In the genomic region with DNA sequence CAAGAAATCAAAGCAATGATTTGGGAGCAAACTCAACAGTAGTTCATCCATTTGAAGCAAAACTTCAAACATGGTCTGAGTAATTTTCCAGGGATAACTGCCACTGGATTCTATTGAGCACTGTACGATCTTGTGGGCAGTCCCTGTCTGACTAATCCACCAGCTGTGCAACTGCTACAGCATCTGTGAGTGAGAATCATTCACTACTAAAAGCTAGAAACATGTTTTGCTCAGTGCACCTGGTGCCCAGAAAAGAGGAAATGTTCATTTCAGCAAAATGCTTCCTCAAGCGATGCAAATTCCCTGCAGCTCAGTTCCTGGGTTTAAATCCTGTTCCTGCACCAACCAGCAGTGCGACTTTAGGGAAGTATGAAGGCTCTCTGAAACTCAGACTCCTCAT, we compare ENCODE assay signal across 13 cellular contexts.
DNase-seq lines count a peak whose midpoint lies in the region; ATAC-seq lines count a peak whose summit lies in the region.
"Had no signal": no experiment of that assay in that cellular context is flagged by ENCODE, and none has a peak within 500 bp of the region (broad histone marks: within the 10 kb centered on the region; RNA-seq: fewer than 3 reads in every experiment).

No MANE protein-coding gene starts in this region.

- H3K36me3 Mint-ChIP-seq in activated naive CD8-positive, alpha-beta T cell treated with anti-CD3 and anti-CD28 coated beads, Interleukin-2, amount 50 U/mL, for 24 hours (ENCODE audit: low read depth), result no peaks in the 10 kb centered on the region
- H3K36me3 Mint-ChIP-seq: activated naive CD4-positive, alpha-beta T cell treated with anti-CD3 and anti-CD28 coated beads, Interleukin-2, amount 10 ng/mL, durations not matched to agents 7 days and 5 days had no signal

- H3K27ac Mint-ChIP-seq in activated naive CD8-positive, alpha-beta T cell treated with anti-CD3 and anti-CD28 coated beads, Interleukin-2, amount 50 U/mL, for 24 hours, result no peak overlapping the region
- H3K27ac Mint-ChIP-seq: activated naive CD4-positive, alpha-beta T cell treated with anti-CD3 and anti-CD28 coated beads, Interleukin-2, amount 10 ng/mL, durations not matched to agents 7 days and 5 days had no signal

- H3K27me3 Mint-ChIP-seq in activated naive CD8-positive, alpha-beta T cell treated with anti-CD3 and anti-CD28 coated beads, Interleukin-2, amount 50 U/mL, for 24 hours, result no peaks in the 10 kb centered on the region
- H3K27me3 Mint-ChIP-seq: activated naive CD4-positive, alpha-beta T cell treated with anti-CD3 and anti-CD28 coated beads, Interleukin-2, amount 10 ng/mL, durations not matched to agents 7 days and 5 days had no signal

- no peaks in the 10 kb centered on the region for H3K4me1 Mint-ChIP-seq in activated naive CD8-positive, alpha-beta T cell treated with anti-CD3 and anti-CD28 coated beads, Interleukin-2, amount 50 U/mL, for 24 hours
- H3K4me1 Mint-ChIP-seq: activated naive CD4-positive, alpha-beta T cell treated with anti-CD3 and anti-CD28 coated beads, Interleukin-2, amount 10 ng/mL, durations not matched to agents 7 days and 5 days had no signal

- peak; percentile 50 for DNase-seq in stromal cell of bone marrow (ENCODE audit: low read depth)
- DNase-seq in activated naive CD8-positive, alpha-beta T cell treated with anti-CD3 and anti-CD28 coated beads, Interleukin-2, amount 50 U/mL, for 24 hours, result no peak
- no peak for DNase-seq in activated gamma-delta T cell (lab: John Stamatoyannopoulos, UW)
- DNase-seq in COLO668 (lab: John Stamatoyannopoulos, UW; ENCODE audit: unreplicated experiment), result no peak
- DNase-seq: activated naive CD4-positive, alpha-beta T cell treated with anti-CD3 and anti-CD28 coated beads, Interleukin-2, amount 10 ng/mL, durations not matched to agents 7 days and 5 days; left ventricle myocardium inferior; NCI-H526 treated with DMSO at 0.1 percent for 48 hours; right lobe of liver; stimulated activated naive CD4-positive, alpha-beta T cell treated with Interleukin-2 at 50 U/mL for 16 hours; T-helper 9 cell had no signal

- H3K4me3 Mint-ChIP-seq in activated naive CD8-positive, alpha-beta T cell treated with anti-CD3 and anti-CD28 coated beads, Interleukin-2, amount 50 U/mL, for 24 hours, result no peak overlapping the region
- H3K4me3 Mint-ChIP-seq: activated naive CD4-positive, alpha-beta T cell treated with anti-CD3 and anti-CD28 coated beads, Interleukin-2, amount 10 ng/mL, durations not matched to agents 7 days and 5 days had no signal

- H3K9me3 Mint-ChIP-seq in activated naive CD8-positive, alpha-beta T cell treated with anti-CD3 and anti-CD28 coated beads, Interleukin-2, amount 50 U/mL, for 24 hours, result peaks cover 8% of the 10 kb centered on the region

- peak; percentile 95 for ATAC-seq in GM19043 (IDR thresholded peaks at IDR 0.05; ENCODE audit: low read depth, unreplicated experiment)
- ATAC-seq in HG02798 (IDR thresholded peaks at IDR 0.05; ENCODE audit: poor library complexity, unreplicated experiment), result peak; percentile 95
- peak; percentile 85 for ATAC-seq in HG03575 (IDR thresholded peaks at IDR 0.05; ENCODE audit: extremely low read depth, insufficient number of reproducible peaks, low FRiP score, unreplicated experiment)
- ATAC-seq in activated naive CD8-positive, alpha-beta T cell treated with anti-CD3 and anti-CD28 coated beads, Interleukin-2, amount 50 U/mL, for 24 hours, result no peak
- ATAC-seq: right lobe of liver had no signal
